8 cellular contexts compared by ENCODE assay signal in the genomic region with DNA sequence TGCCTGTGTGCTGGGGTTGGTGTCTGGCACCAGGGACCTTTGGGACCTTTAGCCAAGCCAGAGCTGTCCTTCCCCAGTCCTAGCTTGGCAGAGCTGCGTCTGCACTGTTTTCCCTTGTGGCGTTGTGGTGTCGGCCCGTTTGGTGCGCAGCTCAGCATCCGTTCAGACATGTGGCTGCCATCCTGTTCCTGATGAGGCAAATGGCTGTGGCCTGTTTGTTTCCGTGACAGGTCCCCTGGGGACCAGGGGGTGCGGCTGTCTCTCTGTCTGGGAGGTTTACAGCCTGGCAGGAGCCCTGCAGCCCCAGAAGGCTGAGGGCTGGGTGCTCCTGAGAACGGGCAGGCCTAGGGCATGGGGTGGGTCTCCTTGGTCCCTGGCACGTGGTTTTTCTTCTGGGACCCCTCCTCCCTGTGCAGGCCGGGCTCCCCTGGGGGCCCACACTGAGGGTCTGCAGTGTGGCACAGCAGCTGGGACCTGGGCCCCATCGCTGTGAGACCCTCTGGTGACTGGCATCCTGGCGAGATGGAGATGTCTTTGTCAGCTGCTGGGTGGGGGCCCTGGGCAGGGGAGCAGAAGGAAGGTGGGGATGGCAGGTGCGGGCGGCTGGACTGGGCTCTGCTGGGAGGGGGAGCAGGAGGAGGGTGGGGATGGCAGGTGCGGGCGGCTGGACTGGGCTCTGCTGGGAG. TPM values are rescaled to one million over a fixed set of nuclear protein-coding genes. Genes with fewer than 3 reads are reported as not detected.
DNase-seq lines count a peak whose midpoint lies in the region; ATAC-seq and TF ChIP-seq lines count a peak whose summit lies in the region.

No MANE protein-coding gene starts in this region.

- H3K9me3 ChIP-seq in trophoblast cell (ENCODE audit: insufficient read depth, low read depth, low read length), result peaks cover 9% of the 10 kb centered on the region
- H3K9me3 ChIP-seq in neural progenitor cell (ENCODE audit: low read depth), result no peaks in the 10 kb centered on the region

- peak overlapping the region; percentile 38 for H3K4me3 ChIP-seq in NB4 (ENCODE audit: low read depth, low read length)
- H3K4me3 ChIP-seq in trophoblast cell (ENCODE audit: low read depth, low read length), result no peak overlapping the region
- no peak overlapping the region for H3K4me3 ChIP-seq in neural progenitor cell

- peaks cover 78% of the 10 kb centered on the region for H3F3A ChIP-seq in neural progenitor cell (ENCODE audit: low read depth)

- no peak overlapping the region for H4K91ac ChIP-seq in trophoblast cell (ENCODE audit: low read depth, low read length)

- H3K36me3 ChIP-seq in trophoblast cell (ENCODE audit: control insufficient read depth in 1 of 2, insufficient read depth in 2 of 2, low read length in 2 of 2) (peaks cover 0 to 4% of the 10 kb centered on the region in 2 experiments), neural progenitor cell (no peaks in the 10 kb centered on the region)

- H3K27me3 ChIP-seq in trophoblast cell (ENCODE audit: insufficient read depth, low read length) (no peaks in the 10 kb centered on the region), neural progenitor cell (no peaks in the 10 kb centered on the region)

- peaks cover 6 to 9% of the 10 kb centered on the region in 2 donors for H3K9me3 Mint-ChIP-seq in activated T-cell treated with anti-CD3 and anti-CD28 coated beads, Interleukin-2, amount 50 U/mL, for 72 hours
- peaks cover 4% of the 10 kb centered on the region for H3K9me3 Mint-ChIP-seq in neural progenitor cell

- peak overlapping the region; percentile 22 for H3K4ac ChIP-seq in trophoblast cell (ENCODE audit: low read depth, low read length)

- H3K4me2 ChIP-seq in trophoblast cell (ENCODE audit: low read length) (no peak overlapping the region), neural progenitor cell (no peak overlapping the region)

- in situ Hi-C loops in GM13976 (cut with MboI; ENCODE audit: low sequenced_read_pairs, unreplicated experiment), result no loop called here

- peak; percentile 16 for TF ChIP-seq POLR2A in NB4 (IDR thresholded peaks at IDR 0.05; ENCODE audit: extremely low read depth, insufficient read length)

- H3K14ac ChIP-seq in trophoblast cell (ENCODE audit: low read length), result no peak overlapping the region

- peaks cover 12 to 27% of the 10 kb centered on the region in 2 experiments for H3K4me1 ChIP-seq in trophoblast cell (ENCODE audit: control insufficient read depth in 1 of 2, insufficient read depth in 2 of 2, low read length in 2 of 2)
- H3K4me1 ChIP-seq in neural progenitor cell, result peaks cover 31% of the 10 kb centered on the region

- no peak overlapping the region for H3K27ac Mint-ChIP-seq in activated T-cell treated with anti-CD3 and anti-CD28 coated beads, Interleukin-2, amount 50 U/mL, for 72 hours
- no peak overlapping the region for H3K27ac Mint-ChIP-seq in neural progenitor cell

- peaks cover 14% of the 10 kb centered on the region in 2 donors for H3K36me3 Mint-ChIP-seq in activated T-cell treated with anti-CD3 and anti-CD28 coated beads, Interleukin-2, amount 50 U/mL, for 72 hours (ENCODE audit: insufficient read depth in 2 of 2)
- H3K36me3 Mint-ChIP-seq in neural progenitor cell, result peaks cover 6% of the 10 kb centered on the region

- H4K12ac ChIP-seq in trophoblast cell (ENCODE audit: low read depth, low read length), result no peak overlapping the region

- WGBS in trophoblast cell (ENCODE audit: extremely low coverage, insufficient coverage, insufficient read length), result no CpG with 5 or more reads among the region's 17 CpGs

- H3K18ac ChIP-seq in trophoblast cell (ENCODE audit: low read length), result no peak overlapping the region

- H3K4me3 Mint-ChIP-seq in activated T-cell treated with anti-CD3 and anti-CD28 coated beads, Interleukin-2, amount 50 U/mL, for 72 hours, result peak overlapping the region; percentile 38 to 70
- H3K4me3 Mint-ChIP-seq in neural progenitor cell, result no peak overlapping the region

- no peaks in the 10 kb centered on the region for H3K27me3 Mint-ChIP-seq in activated T-cell treated with anti-CD3 and anti-CD28 coated beads, Interleukin-2, amount 50 U/mL, for 72 hours (ENCODE audit: low read depth)
- peaks cover 12% of the 10 kb centered on the region for H3K27me3 Mint-ChIP-seq in neural progenitor cell (ENCODE audit: insufficient read depth, low read depth)

- no peak overlapping the region for H3K23ac ChIP-seq in trophoblast cell (ENCODE audit: low read length)

- peak; percentile 75 for DNase-seq in GM13976 (ENCODE audit: low spot score)
- DNase-seq in NB4 (ENCODE audit: low read depth), result peak; percentile 94
- peak; percentile 38 to 49 for DNase-seq in activated T-cell treated with anti-CD3 and anti-CD28 coated beads, Interleukin-2, amount 50 U/mL, for 72 hours
- DNase-seq in trophoblast cell, result no peak
- DNase-seq in hippocampal formation (lab: John Stamatoyannopoulos, UW), result no peak
- DNase-seq in neural progenitor cell (ENCODE audit: low spot score), result no peak

- H4K20me1 ChIP-seq in neural progenitor cell (ENCODE audit: low read depth), result peaks cover 68% of the 10 kb centered on the region

- peaks cover 8% of the 10 kb centered on the region for H3K79me1 ChIP-seq in trophoblast cell (ENCODE audit: low read length)

- peaks cover 57% of the 10 kb centered on the region for H3K4me1 Mint-ChIP-seq in activated T-cell treated with anti-CD3 and anti-CD28 coated beads, Interleukin-2, amount 50 U/mL, for 72 hours (ENCODE audit: low read depth)
- peaks cover 57% of the 10 kb centered on the region for H3K4me1 Mint-ChIP-seq in neural progenitor cell

- no peak overlapping the region for H3K27ac ChIP-seq in trophoblast cell (ENCODE audit: low read depth, low read length)
- H3K27ac ChIP-seq in neural progenitor cell, result no peak overlapping the region

- TF ChIP-seq CTCF in GM13976 (IDR thresholded peaks at IDR 0.05; ENCODE audit: borderline replicate concordance, control extremely low read depth, extremely low read depth, insufficient read depth, missing control alignments) (no peak), NB4 (IDR thresholded peaks at IDR 0.05; ENCODE audit: low read depth, low read length) (no peak), neural progenitor cell (IDR thresholded peaks at IDR 0.05) (no peak)

- peaks cover 10% of the 10 kb centered on the region for H3K79me2 ChIP-seq in trophoblast cell (ENCODE audit: control insufficient read depth, insufficient read depth, low read length, poor library complexity)
- H3K79me2 ChIP-seq in neural progenitor cell (ENCODE audit: low read depth), result peaks cover 85% of the 10 kb centered on the region

- H2AK5ac ChIP-seq in trophoblast cell (ENCODE audit: low read length), result no peak overlapping the region

- ATAC-seq in activated T-cell treated with anti-CD3 and anti-CD28 coated beads, Interleukin-2, amount 50 U/mL, for 72 hours (replicated peaks in 1 of 2), result peak; percentile 27 to 34
- ATAC-seq in GM21367 (IDR thresholded peaks at IDR 0.05; ENCODE audit: unreplicated experiment) (no peak), HG03571 (IDR thresholded peaks at IDR 0.05; ENCODE audit: unreplicated experiment) (no peak)

- H2AFZ ChIP-seq in trophoblast cell (ENCODE audit: insufficient read depth, low read length, poor library complexity), result no peak overlapping the region
- no peak overlapping the region for H2AFZ ChIP-seq in neural progenitor cell (replicated peaks)

- no peak overlapping the region for H2BK12ac ChIP-seq in trophoblast cell (ENCODE audit: low read length)

- no peak overlapping the region for H2BK120ac ChIP-seq in trophoblast cell (ENCODE audit: insufficient read depth, low read length, poor library complexity)

- H3K9ac ChIP-seq in trophoblast cell (ENCODE audit: low read length), result no peak overlapping the region
- H3K9ac ChIP-seq in neural progenitor cell, result no peak overlapping the region

- no peak overlapping the region for H4K8ac ChIP-seq in trophoblast cell (ENCODE audit: low read depth, low read length)

- no peak overlapping the region for H2BK5ac ChIP-seq in trophoblast cell (ENCODE audit: low read depth, low read length, poor library complexity)

RNA-seq across cellular contexts. Expression of a gene that starts 4.0 kb away (rescaled TPM):
- 10 to 100 TPM; 52.0 to 55.3 TPM for total RNA-seq in activated T-cell treated with anti-CD3 and anti-CD28 coated beads, Interleukin-2, amount 50 U/mL, for 72 hours
- 27.5 and 28.8 TPM in 2 replicates for polyA plus RNA-seq in trophoblast cell (2013)
- total RNA-seq in neural progenitor cell (ENCODE audit: low replicate concordance), result 20.7 and 90.9 TPM in 2 replicates

RNA-seq across cellular contexts. Expression of a gene that starts 4.1 kb away (rescaled TPM):
- 10 to 100 TPM; 74.7 to 84.5 TPM for total RNA-seq in activated T-cell treated with anti-CD3 and anti-CD28 coated beads, Interleukin-2, amount 50 U/mL, for 72 hours
- polyA plus RNA-seq in trophoblast cell (2013), result 193 and 208 TPM in 2 replicates
- 183 and 317 TPM in 2 replicates for total RNA-seq in neural progenitor cell (ENCODE audit: low replicate concordance)

RNA-seq across cellular contexts. Expression of a gene that starts 24.5 kb away (rescaled TPM):
- total RNA-seq in activated T-cell treated with anti-CD3 and anti-CD28 coated beads, Interleukin-2, amount 50 U/mL, for 72 hours, result not detected
- polyA plus RNA-seq in trophoblast cell (2013), result not detected in 2 replicates
- total RNA-seq in neural progenitor cell (ENCODE audit: low replicate concordance), result 1.5 TPM in 1 of 2 replicates, not detected in the other

RNA-seq across cellular contexts. Expression of a gene that starts 27.6 kb away (rescaled TPM):
- total RNA-seq in activated T-cell treated with anti-CD3 and anti-CD28 coated beads, Interleukin-2, amount 50 U/mL, for 72 hours, result under 1 TPM in 1 of 2 donors, not detected in 1; 0.19 TPM
- polyA plus RNA-seq in trophoblast cell (2013), result 0.15 and 0.18 TPM in 2 replicates
- 0.40 TPM in 1 of 2 replicates, not detected in the other for total RNA-seq in neural progenitor cell (ENCODE audit: low replicate concordance)

RNA-seq across cellular contexts. Expression of a gene that starts 50.5 kb away (rescaled TPM):
- total RNA-seq in activated T-cell treated with anti-CD3 and anti-CD28 coated beads, Interleukin-2, amount 50 U/mL, for 72 hours, result under 1 TPM in 1 of 2 donors, not detected in 1; 0.09 TPM
- polyA plus RNA-seq in trophoblast cell (2013), result 0.03 TPM in 2 replicates
- total RNA-seq in neural progenitor cell (ENCODE audit: low replicate concordance), result not detected in 2 replicates

Comparison
In these comparisons a context has a peak if more than half of its experiments do, and no peak if none do; other contexts are left out.
1. DNase-seq: peak in GM13976 (single experiment), NB4 (single experiment) and activated T-cell treated with anti-CD3 and anti-CD28 coated beads, Interleukin-2, amount 50 U/mL, for 72 hours (2 of 2); none in trophoblast cell (0 of 2), hippocampal formation (0 of 2) and neural progenitor cell (single experiment).
2. ATAC-seq: peak in activated T-cell treated with anti-CD3 and anti-CD28 coated beads, Interleukin-2, amount 50 U/mL, for 72 hours (2 of 2); none in GM21367 (single experiment) and HG03571 (single experiment).